4 cellular contexts compared by ENCODE assay signal in genomic region chr3:10824468-10824867, GRCh38. TPM values are rescaled to one million over a fixed set of nuclear protein-coding genes. Genes with fewer than 3 reads are reported as not detected.
"Had no signal": no experiment of that assay in that cellular context is flagged by ENCODE, and none has a peak within 500 bp of the region (broad histone marks: within the 10 kb centered on the region; RNA-seq: fewer than 3 reads in every experiment).

No MANE protein-coding gene starts in this region.

- DNase-seq: GDM1, GF-D8 had no signal

- H3K4me3 ChIP-seq: GM12878 had no signal

RNA-seq across cellular contexts. Expression of gene SLC6A11, which starts 8.4 kb away (rescaled TPM):
- total RNA-seq: G401, GM12878 had no signal
- polyA plus RNA-seq: GM12878 had no signal
